In genomic region chr22:23073506-23074229, GRCh38 we compare ENCODE assay signal across 22 cellular contexts. TPM values are rescaled to one million over a fixed set of nuclear protein-coding genes. Genes with fewer than 3 reads are reported as not detected.
DNase-seq lines count a peak whose midpoint lies in the region; ATAC-seq and TF ChIP-seq lines count a peak whose summit lies in the region.
"Had no signal": no experiment of that assay in that cellular context is flagged by ENCODE, and none has a peak within 500 bp of the region (broad histone marks: within the 10 kb centered on the region; RNA-seq: fewer than 3 reads in every experiment).

No MANE protein-coding gene starts in this region.

- peaks cover 11% of the 10 kb centered on the region for H3K4me1 ChIP-seq in mucosa of descending colon (ENCODE audit: low read depth)
- H3K4me1 ChIP-seq in effector memory CD4-positive, alpha-beta T cell (ENCODE audit: control insufficient read depth, insufficient read depth, low read length, poor library complexity, severe bottlenecking): peaks cover 17% of the 10 kb centered on the region
- H3K4me1 ChIP-seq in trophoblast cell (ENCODE audit: control insufficient read depth in 1 of 2, insufficient read depth in 2 of 2, low read length in 2 of 2): peaks cover 9 to 17% of the 10 kb centered on the region in 2 experiments

- no peak overlapping the region for H2AK5ac ChIP-seq in trophoblast cell (ENCODE audit: low read length)

- no peak overlapping the region for H2AFZ ChIP-seq in trophoblast cell (ENCODE audit: insufficient read depth, low read length, poor library complexity)

- no peak overlapping the region for H4K91ac ChIP-seq in trophoblast cell (ENCODE audit: low read depth, low read length)

- H3K9ac ChIP-seq in trophoblast cell (ENCODE audit: low read length): no peak overlapping the region

- peaks cover 0 to 9% of the 10 kb centered on the region in 2 donors for H3K27me3 Mint-ChIP-seq in natural killer cell treated with Interleukin-12 subunit alpha and Interleukin-12 subunit beta and Interleukin-15 and Interleukin-18, amount 100 ng/mL, for 72 hours
- peaks cover 0 to 10% of the 10 kb centered on the region in 2 donors for H3K27me3 Mint-ChIP-seq in natural killer cell (ENCODE audit: low read depth in 2 of 2)
- no peaks in the 10 kb centered on the region for H3K27me3 Mint-ChIP-seq in brain

- H3K9me3 ChIP-seq in mucosa of descending colon (no peaks in the 10 kb centered on the region), trophoblast cell (ENCODE audit: insufficient read depth, low read depth, low read length) (no peaks in the 10 kb centered on the region)
- no peaks in the 10 kb centered on the region for H3K9me3 ChIP-seq in effector memory CD4-positive, alpha-beta T cell (ENCODE audit: control insufficient read depth, low read length)
- H3K9me3 ChIP-seq: neutrophil had no signal

- no peaks in the 10 kb centered on the region for H3K79me1 ChIP-seq in trophoblast cell (ENCODE audit: low read length)

- intact Hi-C loops in natural killer cell (cut with micrococcal nuclease): loop anchor here (5.0 kb wide), 1 partner anchor 64 kb away; no protein-coding TSS in a partner anchor
- intact Hi-C loops in mucosa of descending colon (cut with DNase I, micrococcal nuclease): loop anchor here in 1 of 2 donors (10.0 kb wide), 1 partner anchor 61 kb away; no protein-coding TSS in a partner anchor

- H3K9me3 Mint-ChIP-seq in natural killer cell treated with Interleukin-12 subunit alpha and Interleukin-12 subunit beta and Interleukin-15 and Interleukin-18, amount 100 ng/mL, for 72 hours: no peaks in the 10 kb centered on the region
- H3K9me3 Mint-ChIP-seq in natural killer cell (no peaks in the 10 kb centered on the region), brain (peaks cover 0 to 4% (median 0%) of the 10 kb centered on the region in 5 experiments)
- H3K9me3 Mint-ChIP-seq: activated naive CD4-positive, alpha-beta T cell treated with anti-CD3 and anti-CD28 coated beads for 36 hours had no signal

- no peak overlapping the region for H4K12ac ChIP-seq in trophoblast cell (ENCODE audit: low read depth, low read length)

- no peak overlapping the region for H3K27ac Mint-ChIP-seq in natural killer cell treated with Interleukin-12 subunit alpha and Interleukin-12 subunit beta and Interleukin-15 and Interleukin-18, amount 100 ng/mL, for 72 hours
- H3K27ac Mint-ChIP-seq in natural killer cell (no peak overlapping the region), brain (peak overlapping the region in 4 of 5 experiments; percentile 26 to 97 (median 67))
- H3K27ac Mint-ChIP-seq: activated CD8-positive, alpha-beta T cell treated with anti-CD3 and anti-CD28 coated beads, Interleukin-2, amount 10 ng/mL, durations not matched to agents 7 days and 5 days; activated naive CD4-positive, alpha-beta T cell treated with anti-CD3 and anti-CD28 coated beads for 36 hours had no signal

- TF ChIP-seq CTCF in natural killer cell (IDR thresholded peaks at IDR 0.05) (no peak), brain (conservative IDR thresholded peaks at IDR 0.05) (no peak), mucosa of descending colon (IDR thresholded peaks at IDR 0.05) (no peak)

- no CpG with 5 or more reads among the region's 13 CpGs for WGBS in trophoblast cell (ENCODE audit: extremely low coverage, insufficient coverage, insufficient read length)

- H4K8ac ChIP-seq in trophoblast cell (ENCODE audit: low read depth, low read length): no peak overlapping the region

- H2BK5ac ChIP-seq in trophoblast cell (ENCODE audit: low read depth, low read length, poor library complexity): no peak overlapping the region

- no peaks in the 10 kb centered on the region for H3K36me3 Mint-ChIP-seq in natural killer cell treated with Interleukin-12 subunit alpha and Interleukin-12 subunit beta and Interleukin-15 and Interleukin-18, amount 100 ng/mL, for 72 hours
- no peaks in the 10 kb centered on the region for H3K36me3 Mint-ChIP-seq in natural killer cell
- peaks cover 32% of the 10 kb centered on the region for H3K36me3 Mint-ChIP-seq in brain

- H3K4me3 ChIP-seq in mucosa of descending colon: no peak overlapping the region
- H3K4me3 ChIP-seq in effector memory CD4-positive, alpha-beta T cell (ENCODE audit: insufficient read depth, low read depth, low read length, poor library complexity, severe bottlenecking): no peak overlapping the region
- no peak overlapping the region for H3K4me3 ChIP-seq in trophoblast cell (ENCODE audit: low read depth, low read length)

- no peak overlapping the region for H3K4me2 ChIP-seq in trophoblast cell (ENCODE audit: low read length)

- H3K79me2 ChIP-seq in trophoblast cell (ENCODE audit: control insufficient read depth, insufficient read depth, low read length, poor library complexity): no peaks in the 10 kb centered on the region

- no peaks in the 10 kb centered on the region for H3K27me3 ChIP-seq in effector memory CD4-positive, alpha-beta T cell (replicated peaks; ENCODE audit: control insufficient read depth, insufficient read depth, low read length, poor library complexity, severe bottlenecking)
- peaks cover 14% of the 10 kb centered on the region for H3K27me3 ChIP-seq in trophoblast cell (ENCODE audit: insufficient read depth, low read length)

- H3K36me3 ChIP-seq in mucosa of descending colon (ENCODE audit: low read depth) (no peaks in the 10 kb centered on the region), trophoblast cell (ENCODE audit: control insufficient read depth in 1 of 2, insufficient read depth in 2 of 2, low read length in 2 of 2) (no peaks in the 10 kb centered on the region)
- no peaks in the 10 kb centered on the region for H3K36me3 ChIP-seq in effector memory CD4-positive, alpha-beta T cell (ENCODE audit: control insufficient read depth, insufficient read depth, low read length)
- H3K36me3 ChIP-seq: neutrophil had no signal

- H2BK120ac ChIP-seq in trophoblast cell (ENCODE audit: insufficient read depth, low read length, poor library complexity): no peak overlapping the region

- H3K18ac ChIP-seq in trophoblast cell (ENCODE audit: low read length): no peak overlapping the region

- no peak overlapping the region for H3K4ac ChIP-seq in trophoblast cell (ENCODE audit: low read depth, low read length)

- no peak overlapping the region for H3K14ac ChIP-seq in trophoblast cell (ENCODE audit: low read length)

- no peak overlapping the region for H3K4me3 Mint-ChIP-seq in natural killer cell treated with Interleukin-12 subunit alpha and Interleukin-12 subunit beta and Interleukin-15 and Interleukin-18, amount 100 ng/mL, for 72 hours
- no peak overlapping the region for H3K4me3 Mint-ChIP-seq in natural killer cell
- H3K4me3 Mint-ChIP-seq in brain: peak overlapping the region in 4 of 5 experiments; percentile 1 to 73 (median 34)
- H3K4me3 Mint-ChIP-seq: activated CD8-positive, alpha-beta T cell treated with anti-CD3 and anti-CD28 coated beads, Interleukin-2, amount 10 ng/mL, durations not matched to agents 7 days and 5 days; activated naive CD4-positive, alpha-beta T cell treated with anti-CD3 and anti-CD28 coated beads for 36 hours had no signal

- H3K4me1 Mint-ChIP-seq in natural killer cell treated with Interleukin-12 subunit alpha and Interleukin-12 subunit beta and Interleukin-15 and Interleukin-18, amount 100 ng/mL, for 72 hours (ENCODE audit: low read depth in 2 of 2): peaks cover 0 to 18% of the 10 kb centered on the region in 2 donors
- H3K4me1 Mint-ChIP-seq in natural killer cell (peaks cover 34 to 48% of the 10 kb centered on the region in 2 donors), brain (peaks cover 55% of the 10 kb centered on the region)

- H3K23ac ChIP-seq in trophoblast cell (ENCODE audit: low read length): no peak overlapping the region

- no peak for ATAC-seq in natural killer cell treated with Interleukin-12 subunit alpha and Interleukin-12 subunit beta and Interleukin-15 and Interleukin-18, amount 100 ng/mL, for 72 hours
- ATAC-seq in natural killer cell (no peak), mucosa of descending colon (no peak), HG03457 (IDR thresholded peaks at IDR 0.05; ENCODE audit: unreplicated experiment) (no peak), GM18511 (IDR thresholded peaks at IDR 0.05; ENCODE audit: unreplicated experiment) (no peak)
- ATAC-seq: activated CD4-positive, CD25-positive, alpha-beta regulatory T cell treated with anti-CD3 and anti-CD28 coated beads, Interleukin-2, amount 50 U/mL, for 24 hours; activated CD8-positive, alpha-beta T cell treated with anti-CD3 and anti-CD28 coated beads, Interleukin-2, amount 10 ng/mL, durations not matched to agents 7 days and 5 days had no signal

- no peak overlapping the region for H2BK12ac ChIP-seq in trophoblast cell (ENCODE audit: low read length)

- peak; percentile 32 for DNase-seq in natural killer cell treated with Interleukin-12 subunit alpha and Interleukin-12 subunit beta and Interleukin-15 and Interleukin-18, amount 100 ng/mL, for 72 hours (ENCODE audit: low spot score)
- DNase-seq in natural killer cell (no peak), mucosa of descending colon (peak in 2 of 3 donors; percentile 15 to 26), trophoblast cell (no peak)
- DNase-seq in effector memory CD4-positive, alpha-beta T cell: no peak
- DNase-seq: ACHN; activated CD8-positive, alpha-beta T cell treated with anti-CD3 and anti-CD28 coated beads, Interleukin-2, amount 10 ng/mL, durations not matched to agents 7 days and 5 days; activated naive CD4-positive, alpha-beta T cell treated with anti-CD3 and anti-CD28 coated beads for 36 hours; activated T-cell treated with anti-CD3 and anti-CD28 coated beads, Interleukin-2, amount 50 U/mL, for 1 hour; anterior cingulate cortex; central memory CD4-positive, alpha-beta T cell; GOT3; NCI-H1048; NCI-H510A treated with DMSO at 0.1 percent for 48 hours; SW 1271 had no signal

- no peak overlapping the region for H3K27ac ChIP-seq in effector memory CD4-positive, alpha-beta T cell (ENCODE audit: insufficient read depth, low read length, poor library complexity, severe bottlenecking)
- H3K27ac ChIP-seq in trophoblast cell (ENCODE audit: low read depth, low read length): no peak overlapping the region
- H3K27ac ChIP-seq: C4-2B, epithelial cell of prostate, neutrophil had no signal

RNA-seq across cellular contexts. Expression of gene GNAZ, which starts 3.3 kb away (rescaled TPM):
- total RNA-seq in natural killer cell treated with Interleukin-12 subunit alpha and Interleukin-12 subunit beta and Interleukin-15 and Interleukin-18, amount 100 ng/mL, for 72 hours: 1 to 10 TPM in 1 of 2 donors, under 1 TPM in 1; 0.98 to 2.6 TPM
- 1 to 10 TPM; 4.5 to 7.5 (median 5.6) TPM for total RNA-seq in natural killer cell
- 48.7 TPM for polyA plus RNA-seq in brain (ENCODE audit: insufficient read depth, low read depth, low replicate concordance)
- 10 to 100 TPM in 1 of 3 donors, 1 to 10 TPM in 1, under 1 TPM in 1; 0.96 to 25.1 (median 1.7) TPM for total RNA-seq in mucosa of descending colon
- polyA plus RNA-seq in trophoblast cell (2013): 0.89 and 1.0 TPM in 2 replicates

Comparison
In these comparisons a context has a peak if more than half of its experiments do, and no peak if none do; other contexts are left out.
1. DNase-seq: peak in natural killer cell treated with Interleukin-12 subunit alpha and Interleukin-12 subunit beta and Interleukin-15 and Interleukin-18, amount 100 ng/mL, for 72 hours (single experiment) and mucosa of descending colon (2 of 3); none in natural killer cell (single experiment), effector memory CD4-positive, alpha-beta T cell (0 of 3) and trophoblast cell (0 of 2).
2. H3K27ac Mint-ChIP-seq: peak in brain (4 of 5); none in natural killer cell treated with Interleukin-12 subunit alpha and Interleukin-12 subunit beta and Interleukin-15 and Interleukin-18, amount 100 ng/mL, for 72 hours (0 of 2) and natural killer cell (0 of 2).
3. H3K4me3 Mint-ChIP-seq: peak in brain (4 of 5); none in natural killer cell treated with Interleukin-12 subunit alpha and Interleukin-12 subunit beta and Interleukin-15 and Interleukin-18, amount 100 ng/mL, for 72 hours (single experiment) and natural killer cell (single experiment).